In the genomic region with DNA sequence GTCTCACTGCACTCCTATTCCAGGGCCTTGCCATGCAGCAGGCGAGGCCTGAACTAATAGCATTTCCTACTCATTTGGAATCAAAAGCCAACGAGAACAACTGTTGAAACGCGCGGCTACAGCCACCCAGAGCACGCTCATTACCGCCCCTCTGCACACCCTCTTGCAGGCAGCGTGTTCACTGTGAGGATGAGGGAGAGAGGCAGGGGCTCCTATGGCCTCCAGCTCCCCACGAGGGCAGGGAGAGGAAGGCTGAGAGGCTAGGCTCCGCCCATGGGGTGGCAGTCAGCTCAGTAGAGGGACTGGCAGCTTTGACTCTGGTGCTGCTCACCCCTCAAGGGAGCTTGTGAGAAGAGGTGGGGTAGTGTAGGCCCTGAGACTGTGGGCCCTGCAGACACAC, we compare ENCODE assay signal across 33 cellular contexts. TPM values are rescaled to one million over a fixed set of nuclear protein-coding genes. Genes with fewer than 3 reads are reported as not detected.
"Had no signal": no experiment of that assay in that cellular context is flagged by ENCODE, and none has a peak within 500 bp of the region (broad histone marks: within the 10 kb centered on the region; RNA-seq: fewer than 3 reads in every experiment).

No MANE protein-coding gene starts in this region.

- H3K79me2 ChIP-seq: parathyroid adenoma had no signal

- H3K9me3 ChIP-seq: esophagus muscularis mucosa, gastroesophageal sphincter, neutrophil, thoracic aorta, tibial nerve, vagina had no signal

- H3K27ac ChIP-seq: coronary artery, esophagus muscularis mucosa, foreskin keratinocyte, gastroesophageal sphincter, neutrophil, parathyroid adenoma, thoracic aorta, tibial nerve, vagina had no signal

- DNase-seq: dermis blood vessel endothelial cell; effector memory CD4-positive, alpha-beta T cell; foreskin keratinocyte; hypothalamus; immature natural killer cell; islet precursor cell; mammary epithelial cell; mesendoderm; midbrain; naive thymus-derived CD4-positive, alpha-beta T cell; nephron progenitor cell; stimulated activated CD4-positive, alpha-beta T cell treated with anti-CD3 and anti-CD28 coated beads, Interleukin-4, amount 100 ng/mL, for 4 hours; stimulated activated naive CD8-positive, alpha-beta T cell treated with anti-CD3 and anti-CD28 coated beads, Interleukin-15, Interleukin-2, amounts not matched to agents 100 U/mL and 50 U/mL, for 24 hours had no signal

- H3K36me3 ChIP-seq: esophagus muscularis mucosa, gastroesophageal sphincter, neutrophil, thoracic aorta, tibial nerve, vagina had no signal

- H3K27me3 ChIP-seq: neutrophil, tibial nerve, vagina had no signal

- H3K27ac Mint-ChIP-seq: immature natural killer cell; naive thymus-derived CD4-positive, alpha-beta T cell; nephron progenitor cell; progenitor cell of endocrine pancreas; stimulated activated memory B cell treated with anti-CD40 and anti-IgM and Interleukin-4, amounts not matched to agents 10 μg/mL and 1 μg/mL and 100 μg/mL, for 72 hours had no signal

- H2AFZ ChIP-seq: parathyroid adenoma had no signal

- ATAC-seq: foreskin keratinocyte; gastroesophageal sphincter; left lobe of liver; naive thymus-derived CD4-positive, alpha-beta T cell; sciatic nerve; stimulated activated memory B cell treated with anti-CD40 and anti-IgM and Interleukin-4, amounts not matched to agents 10 μg/mL and 1 μg/mL and 100 μg/mL, for 72 hours; stimulated activated naive CD8-positive, alpha-beta T cell treated with anti-CD3 and anti-CD28 coated beads, Interleukin-15, Interleukin-2, amounts not matched to agents 100 U/mL and 50 U/mL, for 24 hours had no signal

- H3K9me3 Mint-ChIP-seq: central memory CD8-positive, alpha-beta T cell; nephron progenitor cell had no signal

- H3K36me3 Mint-ChIP-seq: immature natural killer cell; naive thymus-derived CD4-positive, alpha-beta T cell; stimulated activated memory B cell treated with anti-CD40 and anti-IgM and Interleukin-4, amounts not matched to agents 10 μg/mL and 1 μg/mL and 100 μg/mL, for 72 hours had no signal

- H3K9ac ChIP-seq: parathyroid adenoma had no signal

- H3K4me3 ChIP-seq: coronary artery, esophagus muscularis mucosa, gastroesophageal sphincter, thoracic aorta, tibial nerve, vagina had no signal

- H3K4me1 ChIP-seq: foreskin keratinocyte, parathyroid adenoma, tibial nerve, vagina had no signal

- H3K4me3 Mint-ChIP-seq: central memory CD8-positive, alpha-beta T cell; immature natural killer cell; naive thymus-derived CD4-positive, alpha-beta T cell; nephron progenitor cell; stimulated activated memory B cell treated with anti-CD40 and anti-IgM and Interleukin-4, amounts not matched to agents 10 μg/mL and 1 μg/mL and 100 μg/mL, for 72 hours had no signal

- FAIRE-seq: endothelial cell of umbilical vein had no signal

- H3K4me1 Mint-ChIP-seq: immature natural killer cell had no signal

RNA-seq across cellular contexts. Expression of gene LMO1, which starts 26.2 kb away (rescaled TPM):
- total RNA-seq: dermis blood vessel endothelial cell; endothelial cell of umbilical vein; epithelial cell of proximal tubule; fibroblast of lung; foreskin keratinocyte; gastroesophageal sphincter; left lobe of liver; mucosa of gallbladder; naive thymus-derived CD4-positive, alpha-beta T cell; omental fat pad; skeletal muscle tissue; thoracic aorta; tibial nerve; ureter; vagina had no signal
- polyA plus RNA-seq: endothelial cell of umbilical vein; fibroblast of lung; foreskin keratinocyte; immature natural killer cell; mammary epithelial cell; naive thymus-derived CD4-positive, alpha-beta T cell had no signal
